8 cellular contexts compared by ENCODE assay signal in genomic region chr10:70671619-70672164, GRCh38. TPM values are rescaled to one million over a fixed set of nuclear protein-coding genes. Genes with fewer than 3 reads are reported as not detected.
DNase-seq lines count a peak whose midpoint lies in the region; ATAC-seq, FAIRE-seq and TF ChIP-seq lines count a peak whose summit lies in the region.

No MANE protein-coding gene starts in this region.

- H3K4me1 Mint-ChIP-seq in activated T-cell treated with anti-CD3 and anti-CD28 coated beads, Interleukin-2, amount 50 U/mL, for 4 hours (ENCODE audit: low read depth), result peaks cover 11% of the 10 kb centered on the region

- H3K27ac ChIP-seq in K562 (ENCODE audit: extremely low read depth, low read depth, low read length) (peak overlapping the region; percentile 82), layer of hippocampus (ENCODE audit: low read depth, low read length) (peak overlapping the region; percentile 81), suprapubic skin (no peak overlapping the region)

- H3K4me3 Mint-ChIP-seq in activated T-cell treated with anti-CD3 and anti-CD28 coated beads, Interleukin-2, amount 50 U/mL, for 4 hours, result peak overlapping the region; percentile 40

- H3K27me3 ChIP-seq in K562 (ENCODE audit: control insufficient read depth in 2 of 2, insufficient read depth in 2 of 2, low read length in 2 of 2) (no peaks in the 10 kb centered on the region), layer of hippocampus (ENCODE audit: control insufficient read depth, insufficient read depth, low read length) (no peaks in the 10 kb centered on the region), suprapubic skin (peaks cover 30% of the 10 kb centered on the region)

- in situ Hi-C loops in K562 (cut with MboI), result no loop called here

- peaks cover 55% of the 10 kb centered on the region for H3K79me2 ChIP-seq in K562 (ENCODE audit: control insufficient read depth, insufficient read depth, low read length)

- no peak for DNase-seq in activated T-cell treated with anti-CD3 and anti-CD28 coated beads, Interleukin-2, amount 50 U/mL, for 4 hours
- no peak for DNase-seq in activated T-cell treated with anti-CD3 and anti-CD28 coated beads for 4 hours
- DNase-seq in K562 (ENCODE audit: extremely low read depth in 1 of 4, low spot score in 3 of 4), result no peak
- DNase-seq in suprapubic skin (ENCODE audit: low spot score in 2 of 2), result no peak
- DNase-seq in ecto neural progenitor cell (ENCODE audit: low spot score), result no peak
- DNase-seq in globus pallidus (ENCODE audit: low spot score), result no peak
- DNase-seq in omental fat pad (ENCODE audit: low spot score), result no peak

- TF ChIP-seq CTCF in K562 (IDR thresholded peaks at IDR 0.05 in 2 of 3, conservative IDR thresholded peaks at IDR 0.05 in 1 of 3; ENCODE audit: insufficient read depth in 2 of 3, low read depth in 1 of 3, low read length in 3 of 3), result peak; percentile 38 to 60 (median 46); a peak in 4 of 6 replicates
- TF ChIP-seq CTCF in suprapubic skin (IDR thresholded peaks at IDR 0.05), result no peak
- no peak for TF ChIP-seq CTCF in omental fat pad (IDR thresholded peaks at IDR 0.05)

- peaks cover 28% of the 10 kb centered on the region for H3K36me3 ChIP-seq in K562 (ENCODE audit: control insufficient read depth, insufficient read depth, low read length)
- H3K36me3 ChIP-seq in suprapubic skin, result no peaks in the 10 kb centered on the region

- no peak for FAIRE-seq in K562 (lab: Jason Lieb, UNC)

- POLR2A ChIA-PET in K562 (lab: Yijun Ruan, JAX), result no interaction called here

- TF ChIP-seq POLR2A in K562 (conservative IDR thresholded peaks at IDR 0.05) (peak; percentile 76; the same call in 1 of the 2 replicates), suprapubic skin (IDR thresholded peaks at IDR 0.05) (no peak)

- peak overlapping the region; percentile 78 for H3K4me2 ChIP-seq in K562 (ENCODE audit: insufficient read depth, low read length)

- BruUV-seq in K562 (replicated peaks; lab: Mats Ljungman, UMichigan), result TSS peak; percentile 91

- peak overlapping the region; percentile 62 for H3K4me3 ChIP-seq in K562
- peak overlapping the region; percentile 53 for H3K4me3 ChIP-seq in suprapubic skin

- H3K9me1 ChIP-seq in K562 (ENCODE audit: control insufficient read depth, insufficient read depth, low read length), result no peaks in the 10 kb centered on the region

- CTCF ChIA-PET in K562 (lab: Yijun Ruan, JAX; ENCODE audit: low intra/inter-chr PET ratio), result interaction anchor here (0.7 to 1.5 kb wide), 3 partner anchors 52 to 122 kb away, joined by 3 to 6 read pairs (median 4); no protein-coding TSS in a partner anchor

- H2AFZ ChIP-seq in K562 (ENCODE audit: low read depth, low read length), result peak overlapping the region; percentile 71

- H3K9me3 ChIP-seq in K562 (replicated peaks; ENCODE audit: control insufficient read depth, insufficient read depth, low read depth, low read length) (no peaks in the 10 kb centered on the region), suprapubic skin (no peaks in the 10 kb centered on the region)

- H3K9me3 Mint-ChIP-seq in activated T-cell treated with anti-CD3 and anti-CD28 coated beads, Interleukin-2, amount 50 U/mL, for 4 hours, result peaks cover 5% of the 10 kb centered on the region

- TF ChIP-seq EP300 in K562 (IDR thresholded peaks at IDR 0.05; ENCODE audit: low read length) (no peak), suprapubic skin (IDR thresholded peaks at IDR 0.05) (no peak)

- H3K27me3 Mint-ChIP-seq in activated T-cell treated with anti-CD3 and anti-CD28 coated beads, Interleukin-2, amount 50 U/mL, for 4 hours (ENCODE audit: low read depth), result peaks cover 45% of the 10 kb centered on the region

- peak; percentile 55 to 67 for TF ChIP-seq RAD21 in K562 (CRISPR knock-in tag; conservative IDR thresholded peaks at IDR 0.05 in 1 of 2, IDR thresholded peaks at IDR 0.05 in 1 of 2)

- ATAC-seq in activated T-cell treated with anti-CD3 and anti-CD28 coated beads, Interleukin-2, amount 50 U/mL, for 4 hours, result no peak
- ATAC-seq in K562, result no peak
- ATAC-seq in omental fat pad (ENCODE audit: low FRiP score), result no peak

- WGBS in K562 (ENCODE audit: insufficient coverage, low coverage, missing lambda C conversion rate), result 5% methylated on average over 5 of the region's 5 CpGs
- 17% methylated on average over 3 of the region's 5 CpGs for WGBS in suprapubic skin

- H3K4me1 ChIP-seq in K562 (replicated peaks in 1 of 2; ENCODE audit: control insufficient read depth in 2 of 2, insufficient read depth in 2 of 2, low read length in 2 of 2) (peaks cover 76 to 89% of the 10 kb centered on the region in 2 experiments), suprapubic skin (peaks cover 38% of the 10 kb centered on the region)

- peak overlapping the region; percentile 77 to 93 for H3K9ac ChIP-seq in K562 (ENCODE audit: insufficient read depth in 1 of 2, low read depth in 2 of 2, low read length in 2 of 2)

- intact Hi-C loops in K562 (cut with micrococcal nuclease), result loop anchor here (2.0 kb wide), 2 partner anchors 87 to 121 kb away; no protein-coding TSS in a partner anchor

- H4K20me1 ChIP-seq in K562 (replicated peaks; ENCODE audit: control insufficient read depth, insufficient read depth, low read length), result no peaks in the 10 kb centered on the region

- H3K36me3 Mint-ChIP-seq in activated T-cell treated with anti-CD3 and anti-CD28 coated beads, Interleukin-2, amount 50 U/mL, for 4 hours (ENCODE audit: insufficient read depth), result no peaks in the 10 kb centered on the region

TF ChIP-seq in K562, 482 proteins besides CTCF, POLR2A, EP300 and RAD21 (continues in another document):
- TF ChIP-seq ZFP36 (IDR thresholded peaks at IDR 0.05; ENCODE audit: low read depth, low read length, partially characterized antibody) (no peak), KLF16 (IDR thresholded peaks at IDR 0.05) (peak; percentile 23; the same call in 1 of the 2 replicates), HNRNPH1 (optimal IDR thresholded peaks at IDR 0.05; ENCODE audit: low read depth, low read length) (no peak), MXD1 (CRISPR knock-in tag; IDR thresholded peaks at IDR 0.05; ENCODE audit: borderline replicate concordance, poor library complexity, severe bottlenecking) (no peak), ETS2 (tag; IDR thresholded peaks at IDR 0.05; ENCODE audit: borderline replicate concordance, poor library complexity, severe bottlenecking) (no peak), CLOCK (CRISPR knock-in tag; IDR thresholded peaks at IDR 0.05; ENCODE audit: borderline replicate concordance) (no peak; the same call in 1 of the 2 replicates)

RNA-seq across cellular contexts. Expression of gene ADAMTS14, which starts 0.6 kb away (rescaled TPM):
- under 1 TPM; 0.08 to 0.15 (median 0.14) TPM for total RNA-seq in activated T-cell treated with anti-CD3 and anti-CD28 coated beads, Interleukin-2, amount 50 U/mL, for 4 hours
- 66.8 and 209 TPM in 2 replicates for total RNA-seq in K562 (2011; cell fraction: chromatin; rRNA removed; ENCODE audit: low replicate concordance)
- total RNA-seq in K562 (2011; cell fraction: nucleolus; rRNA removed), result 115 and 150 TPM in 2 replicates
- 67.9 and 80.6 TPM in 2 replicates for total RNA-seq in K562 (2011; cell fraction: nucleoplasm; rRNA removed)
- total RNA-seq in K562 (2014; rRNA removed) (15.9 and 23.8 TPM in 2 replicates), K562 (2014; rRNA removed; fragmentation: Illumina TruSeq; extraction: Trizol) (4.3 and 6.3 TPM in 2 replicates), K562 (2015; rRNA removed; fragmentation: Illumina TruSeq; extraction: Trizol) (15.3 and 15.4 TPM in 2 replicates), K562 (2021) (30.4 and 31.7 TPM in 2 replicates), suprapubic skin (under 1 TPM; 0.15 to 0.51 (median 0.40) TPM), omental fat pad (under 1 TPM in 3 of 4 donors, not detected in 1; 0.19 to 0.60 (median 0.47) TPM)
- polyA plus RNA-seq in K562 (2011; rRNA removed) (37.4 and 45.4 TPM in 2 replicates), K562 (2014; fragmentation: Illumina TruSeq; extraction: Trizol) (20.3 and 24.1 TPM in 2 replicates), K562 (2014; fragmentation: Nextera tagmentation; extraction: Ambion mirVana) (under 1 TPM; 0.04 to 0.27 TPM), K562 (2014; rRNA removed) (32.7 and 35.9 TPM in 2 replicates)
- polyA plus RNA-seq in K562 (2011; cell fraction: cytosol; rRNA removed), result 27.2 and 39.3 TPM in 2 replicates
- 187 and 443 TPM in 2 replicates for polyA plus RNA-seq in K562 (2011; cell fraction: nucleus; rRNA removed)
- polyA plus RNA-seq in K562 (2012), result 30.9 and 86.2 TPM in 2 replicates
- 8.4 and 15.8 TPM in 2 replicates for polyA minus RNA-seq in K562 (2011; rRNA and poly(A)+ RNA removed)
- polyA minus RNA-seq in K562 (2011; cell fraction: cytosol; rRNA and poly(A)+ RNA removed), result 15.8 and 16.4 TPM in 2 replicates
- 55.8 and 81.5 TPM in 2 replicates for polyA minus RNA-seq in K562 (2011; cell fraction: nucleus; rRNA and poly(A)+ RNA removed)

Comparison
In these comparisons a context has a peak if more than half of its experiments do, and no peak if none do; other contexts are left out.
1. CTCF ChIP-seq: peak in K562 (3 of 3); none in suprapubic skin (0 of 2) and omental fat pad (0 of 3).